In genomic region chr18:58148954-58149471, GRCh38 we compare ENCODE assay signal across 9 cellular contexts.
A peak's percentile ranks its signal among the peaks of the same experiment; 100 is the strongest.
DNase-seq lines count a peak whose midpoint lies in the region; ATAC-seq, FAIRE-seq and TF ChIP-seq lines count a peak whose summit lies in the region.
"Had no signal": no experiment of that assay in that cellular context is flagged by ENCODE, and none has a peak within 500 bp of the region (broad histone marks: within the 10 kb centered on the region; RNA-seq: fewer than 3 reads in every experiment).

No MANE protein-coding gene starts in this region.

- H3K27me3 ChIP-seq in dorsolateral prefrontal cortex, result no peaks in the 10 kb centered on the region

- TF ChIP-seq CTCF in C4-2B (conservative IDR thresholded peaks at IDR 0.05), result no peak
- TF ChIP-seq CTCF in VCaP (conservative IDR thresholded peaks at IDR 0.05), result no peak
- no peak for TF ChIP-seq CTCF in dorsolateral prefrontal cortex (IDR thresholded peaks at IDR 0.05 in 54 of 56, conservative IDR thresholded peaks at IDR 0.05 in 2 of 56; ENCODE audit: low read depth in 1 of 56, partially characterized antibody in 56 of 56)

- no peak overlapping the region for H3K4me3 ChIP-seq in dorsolateral prefrontal cortex

- peak overlapping the region; percentile 94 for H3K27ac ChIP-seq in C4-2B
- H3K27ac ChIP-seq in VCaP, result peak overlapping the region; percentile 93
- H3K27ac ChIP-seq in dorsolateral prefrontal cortex, result peak overlapping the region in 3 of 59 donors; percentile 10 to 18 (median 15)

- FAIRE-seq in HTR-8/SVneo (lab: Jason Lieb, UNC), result no peak

- intact Hi-C loops in dorsolateral prefrontal cortex (cut with DNase I), result no loop called here

- ATAC-seq in GM19452 (IDR thresholded peaks at IDR 0.05; ENCODE audit: unreplicated experiment) (peak; percentile 76), HG03280 (IDR thresholded peaks at IDR 0.05; ENCODE audit: unreplicated experiment) (peak; percentile 67)

- DNase-seq in HTR-8/SVneo (ENCODE audit: insufficient read length, low spot score) (no peak), dorsolateral prefrontal cortex (no peak), NCI-H446 (lab: John Stamatoyannopoulos, UW) (no peak)
- DNase-seq in activated CD8-positive, alpha-beta memory T cell treated with anti-CD3 and anti-CD28 coated beads for 24 hours, result no peak
- DNase-seq: activated effector memory CD4-positive, alpha-beta T cell treated with Interleukin-2 at 50 U/mL for 16 hours had no signal
